ENCODE assay signal across 8 cellular contexts in the genomic region with DNA sequence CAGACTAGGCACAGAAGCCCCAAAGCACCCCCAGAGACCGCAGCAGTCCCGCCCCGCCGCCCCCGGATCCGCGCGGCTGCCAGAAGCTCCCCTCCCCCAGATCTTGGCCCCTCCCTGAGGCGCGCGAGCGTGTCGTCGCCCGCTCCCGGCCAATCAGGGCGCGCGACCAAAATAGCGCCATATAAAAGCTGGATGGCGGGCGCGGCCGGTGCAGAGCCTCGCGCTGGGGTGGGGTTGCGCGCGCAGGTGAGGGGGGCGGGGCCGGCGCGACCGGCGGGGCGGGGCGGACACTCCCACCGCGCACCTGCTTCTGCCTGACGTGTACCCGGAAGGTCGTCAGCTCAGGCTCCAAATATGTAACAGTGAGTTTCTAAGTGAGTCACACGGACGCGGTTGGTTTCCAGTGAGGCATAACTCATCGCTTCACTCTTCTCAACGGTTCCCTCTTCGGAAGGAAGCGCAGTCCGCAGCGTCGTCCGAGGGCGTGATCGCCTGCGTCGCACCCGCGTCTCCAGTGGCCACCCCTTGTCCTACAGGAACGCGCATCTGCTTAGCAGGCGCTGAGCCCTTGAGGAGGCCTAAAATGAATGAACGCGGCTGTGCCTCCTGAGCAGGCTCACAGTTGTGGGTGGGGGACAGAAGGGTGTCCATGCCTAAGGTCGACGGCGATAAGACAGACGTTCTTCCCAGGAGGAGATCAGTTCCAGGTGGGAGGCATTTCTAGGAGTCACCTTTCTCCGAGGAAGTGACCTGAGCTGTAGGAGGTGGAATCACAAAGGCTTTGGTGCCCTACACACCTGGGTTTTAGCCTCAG. TPM values are rescaled to one million over a fixed set of nuclear protein-coding genes. Genes with fewer than 3 reads are reported as not detected.
A peak's percentile ranks its signal among the peaks of the same experiment; 100 is the strongest.
DNase-seq lines count a peak whose midpoint lies in the region; ATAC-seq lines count a peak whose summit lies in the region.

No MANE protein-coding gene starts in this region.

- H3K27me3 ChIP-seq in BLaER1 = no peaks in the 10 kb centered on the region

- H3K36me3 Mint-ChIP-seq in activated CD4-positive, alpha-beta T cell treated with anti-CD3 and anti-CD28 coated beads for 36 hours (ENCODE audit: low read depth) = no peaks in the 10 kb centered on the region

- DNase-seq in NCI-H345 (lab: John Stamatoyannopoulos, UW) (peak; percentile 95), left colon (peak; percentile 93 to 96)
- DNase-seq in activated CD4-positive, alpha-beta T cell treated with anti-CD3 and anti-CD28 coated beads for 36 hours = peak; percentile 98
- peak; percentile 95 to 96 for DNase-seq in stimulated activated CD4-positive, alpha-beta T cell treated with anti-CD3 and anti-CD28 coated beads, Interleukin-2, amount 100 ng/mL, for 24 hours

- H3K4me2 ChIP-seq in BLaER1 = peak overlapping the region; percentile 84

- POLR2A ChIA-PET in activated CD4-positive, alpha-beta T cell treated with anti-CD3 and anti-CD28 coated beads for 36 hours (lab: Charles Lee) = interaction anchor here (0.8 to 2.1 kb wide), 15 partner anchors 9 to 226 kb away, joined by 3 to 34 read pairs (median 6); a partner anchor contains a TSS

- H3K27ac ChIP-seq in BLaER1 (peak overlapping the region; percentile 99), cingulate gyrus (ENCODE audit: low read depth, low read length) (peak overlapping the region; percentile 65)

- peaks cover 70% of the 10 kb centered on the region for H3K4me1 ChIP-seq in BLaER1

- peak overlapping the region; percentile 62 for H3K4me3 ChIP-seq in BLaER1

- ATAC-seq in GM19043 (IDR thresholded peaks at IDR 0.05; ENCODE audit: low read depth, unreplicated experiment) (peak; percentile 94), HG03280 (IDR thresholded peaks at IDR 0.05; ENCODE audit: unreplicated experiment) (peak; percentile 92), left colon (peak; percentile 85)
- peak; percentile 90 for ATAC-seq in activated CD4-positive, alpha-beta T cell treated with anti-CD3 and anti-CD28 coated beads for 36 hours

- peaks cover 2% of the 10 kb centered on the region for H3K9me3 Mint-ChIP-seq in activated CD4-positive, alpha-beta T cell treated with anti-CD3 and anti-CD28 coated beads for 36 hours (ENCODE audit: low read depth)

- peaks cover 37% of the 10 kb centered on the region for H3K4me1 Mint-ChIP-seq in activated CD4-positive, alpha-beta T cell treated with anti-CD3 and anti-CD28 coated beads for 36 hours

- H3K36me3 ChIP-seq in BLaER1 = no peaks in the 10 kb centered on the region

- H3K9me3 ChIP-seq in BLaER1 = 0 out of 2 replicates have a peak, but pooled peaks cover 7% of the 10 kb centered on the region

- H3K27ac Mint-ChIP-seq in activated CD4-positive, alpha-beta T cell treated with anti-CD3 and anti-CD28 coated beads for 36 hours = peak overlapping the region; percentile 95

- no peaks in the 10 kb centered on the region for H3K27me3 Mint-ChIP-seq in activated CD4-positive, alpha-beta T cell treated with anti-CD3 and anti-CD28 coated beads for 36 hours

- peak overlapping the region; percentile 75 for H3K4me3 Mint-ChIP-seq in activated CD4-positive, alpha-beta T cell treated with anti-CD3 and anti-CD28 coated beads for 36 hours

- H4K20me1 ChIP-seq in BLaER1 = no peaks in the 10 kb centered on the region

- intact Hi-C loops in activated CD4-positive, alpha-beta T cell treated with anti-CD3 and anti-CD28 coated beads for 36 hours (cut with DNase I, micrococcal nuclease) = loop anchor here (1.0 to 10.0 kb wide), 13 partner anchors 9 to 1035 kb away; a partner anchor contains a TSS
- intact Hi-C loops in left colon (cut with DNase I, micrococcal nuclease) = no loop called here

- CTCF ChIA-PET in activated CD4-positive, alpha-beta T cell treated with anti-CD3 and anti-CD28 coated beads for 36 hours (lab: Charles Lee) = interaction anchor here (0.6 to 4.2 kb wide), 13 partner anchors 9 to 235 kb away, joined by 3 to 22 read pairs (median 4); a partner anchor contains a TSS

- peak overlapping the region; percentile 94 for H3K9ac ChIP-seq in BLaER1

RNA-seq across cellular contexts. Expression of a gene that starts 50.6 kb away (rescaled TPM):
- total RNA-seq in activated CD4-positive, alpha-beta T cell treated with anti-CD3 and anti-CD28 coated beads for 36 hours = 100 to 1,000 TPM; 197 to 203 TPM
- 100 to 1,000 TPM; 368 to 492 TPM for total RNA-seq in left colon

Comparison
In these comparisons a context has a peak if more than half of its experiments do, and no peak if none do; other contexts are left out.
1. Peak in every context shown above with its lines: DNase-seq, ATAC-seq, H3K4me3 ChIP-seq and H3K27ac ChIP-seq.
2. intact Hi-C loops: an anchor here in activated CD4-positive, alpha-beta T cell treated with anti-CD3 and anti-CD28 coated beads for 36 hours (1.0 to 10.0 kb wide); none called in left colon.